In genomic region chr7:88735920-88736319, GRCh38 we compare ENCODE assay signal across 39 cellular contexts. TPM values are rescaled to one million over a fixed set of nuclear protein-coding genes. Genes with fewer than 3 reads are reported as not detected.
"Had no signal": no experiment of that assay in that cellular context is flagged by ENCODE, and none has a peak within 500 bp of the region (broad histone marks: within the 10 kb centered on the region; RNA-seq: fewer than 3 reads in every experiment).

No MANE protein-coding gene starts in this region.

- H3K9me3 ChIP-seq: MG63 had no signal

- H3K36me3 ChIP-seq: MG63 had no signal

- H3K27me3 ChIP-seq: MG63 had no signal

- DNase-seq: Karpas-422, Kasumi-1, MG63, MM.1S, MV-4-11, NCI-H1048, NCI-H1092, NCI-H1092 treated with DMSO at 0.1 percent for 48 hours, NCI-H1105, NCI-H1105 treated with DMSO at 0.1 percent for 48 hours, NCI-H1417, NCI-H1417 treated with DMSO at 0.1 percent for 48 hours, NCI-H1436, NCI-H1436 treated with DMSO at 0.1 percent for 48 hours, NCI-H146, NCI-H1694, NCI-H1694 treated with DMSO at 0.1 percent for 48 hours, NCI-H187, NCI-H187 treated with DMSO at 0.1 percent for 48 hours, NCI-H1930, NCI-H2029, NCI-H2029 treated with DMSO at 0.1 percent for 48 hours, NCI-H2081, NCI-H2081 treated with DMSO at 0.1 percent for 48 hours, NCI-H2107, NCI-H2171, NCI-H2171 treated with DMSO at 0.1 percent for 48 hours, NCI-H2227 treated with DMSO at 0.1 percent for 48 hours, NCI-H226, NCI-H345, NCI-H446, NCI-H446 treated with DMSO at 0.1 percent for 48 hours, NCI-H510A, NCI-H510A treated with DMSO at 0.1 percent for 48 hours, NCI-H524 had no signal

- H3K4me3 ChIP-seq: MG63 had no signal

RNA-seq across cellular contexts. Expression of gene ZNF804B, which starts 23.6 kb away (rescaled TPM):
- total RNA-seq: LHCN-M2, M059J, MCF 10A, NCI-H460 had no signal

RNA-seq across cellular contexts. Expression of gene TEX47, which starts 59.6 kb away (rescaled TPM):
- total RNA-seq: LHCN-M2, M059J, MCF 10A, NCI-H460 had no signal
